In the genomic region with DNA sequence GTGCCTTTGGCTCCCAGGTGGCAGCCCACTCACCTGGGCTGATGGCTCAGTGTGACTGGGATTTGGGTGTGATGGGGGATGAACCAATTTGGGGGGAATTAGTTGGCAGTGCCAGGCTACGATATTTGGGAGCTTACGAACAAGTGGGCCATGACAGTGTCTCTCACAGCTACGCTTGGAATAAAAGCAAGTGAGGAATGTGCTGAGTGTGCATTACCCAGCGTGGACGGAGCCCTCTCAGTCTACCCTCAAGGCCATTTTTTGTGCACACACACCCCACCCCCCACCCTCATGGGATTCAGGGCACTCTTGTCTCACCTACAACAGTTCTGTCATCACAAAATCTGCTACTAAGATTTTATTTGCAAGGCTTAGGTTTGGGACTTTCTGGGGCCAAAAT, we compare ENCODE assay signal across 1 cellular context.
TF ChIP-seq lines count a peak whose summit lies in the region.

No MANE protein-coding gene starts in this region.

TF ChIP-seq in GM23338, 12 proteins besides CTCF, POLR2A, EP300 and RAD21 (continued from another document):
- TF ChIP-seq, protein P1, sequence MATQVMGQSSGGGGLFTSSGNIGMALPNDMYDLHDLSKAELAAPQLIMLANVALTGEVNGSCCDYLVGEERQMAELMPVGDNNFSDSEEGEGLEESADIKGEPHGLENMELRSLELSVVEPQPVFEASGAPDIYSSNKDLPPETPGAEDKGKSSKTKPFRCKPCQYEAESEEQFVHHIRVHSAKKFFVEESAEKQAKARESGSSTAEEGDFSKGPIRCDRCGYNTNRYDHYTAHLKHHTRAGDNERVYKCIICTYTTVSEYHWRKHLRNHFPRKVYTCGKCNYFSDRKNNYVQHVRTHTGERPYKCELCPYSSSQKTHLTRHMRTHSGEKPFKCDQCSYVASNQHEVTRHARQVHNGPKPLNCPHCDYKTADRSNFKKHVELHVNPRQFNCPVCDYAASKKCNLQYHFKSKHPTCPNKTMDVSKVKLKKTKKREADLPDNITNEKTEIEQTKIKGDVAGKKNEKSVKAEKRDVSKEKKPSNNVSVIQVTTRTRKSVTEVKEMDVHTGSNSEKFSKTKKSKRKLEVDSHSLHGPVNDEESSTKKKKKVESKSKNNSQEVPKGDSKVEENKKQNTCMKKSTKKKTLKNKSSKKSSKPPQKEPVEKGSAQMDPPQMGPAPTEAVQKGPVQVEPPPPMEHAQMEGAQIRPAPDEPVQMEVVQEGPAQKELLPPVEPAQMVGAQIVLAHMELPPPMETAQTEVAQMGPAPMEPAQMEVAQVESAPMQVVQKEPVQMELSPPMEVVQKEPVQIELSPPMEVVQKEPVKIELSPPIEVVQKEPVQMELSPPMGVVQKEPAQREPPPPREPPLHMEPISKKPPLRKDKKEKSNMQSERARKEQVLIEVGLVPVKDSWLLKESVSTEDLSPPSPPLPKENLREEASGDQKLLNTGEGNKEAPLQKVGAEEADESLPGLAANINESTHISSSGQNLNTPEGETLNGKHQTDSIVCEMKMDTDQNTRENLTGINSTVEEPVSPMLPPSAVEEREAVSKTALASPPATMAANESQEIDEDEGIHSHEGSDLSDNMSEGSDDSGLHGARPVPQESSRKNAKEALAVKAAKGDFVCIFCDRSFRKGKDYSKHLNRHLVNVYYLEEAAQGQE (IDR thresholded peaks at IDR 0.05; ENCODE audit: unreplicated experiment) = no peak
- TF ChIP-seq, protein P2, sequence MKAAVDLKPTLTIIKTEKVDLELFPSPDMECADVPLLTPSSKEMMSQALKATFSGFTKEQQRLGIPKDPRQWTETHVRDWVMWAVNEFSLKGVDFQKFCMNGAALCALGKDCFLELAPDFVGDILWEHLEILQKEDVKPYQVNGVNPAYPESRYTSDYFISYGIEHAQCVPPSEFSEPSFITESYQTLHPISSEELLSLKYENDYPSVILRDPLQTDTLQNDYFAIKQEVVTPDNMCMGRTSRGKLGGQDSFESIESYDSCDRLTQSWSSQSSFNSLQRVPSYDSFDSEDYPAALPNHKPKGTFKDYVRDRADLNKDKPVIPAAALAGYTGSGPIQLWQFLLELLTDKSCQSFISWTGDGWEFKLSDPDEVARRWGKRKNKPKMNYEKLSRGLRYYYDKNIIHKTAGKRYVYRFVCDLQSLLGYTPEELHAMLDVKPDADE (IDR thresholded peaks at IDR 0.05) = no peak
